1 cellular context compared by ENCODE assay signal in genomic region chr2:3635171-3636008, GRCh38.
TF ChIP-seq lines count a peak whose summit lies in the region.

No MANE protein-coding gene starts in this region.

TF ChIP-seq in WTC11, 78 proteins besides CTCF, POLR2A, EP300 and RAD21 (continued from another document):
- no peak for TF ChIP-seq ZNF281 (CRISPR knock-in tag; IDR thresholded peaks at IDR 0.05)
- TF ChIP-seq USF2 (CRISPR knock-in tag; IDR thresholded peaks at IDR 0.05) = no peak
- TF ChIP-seq, protein P1, sequence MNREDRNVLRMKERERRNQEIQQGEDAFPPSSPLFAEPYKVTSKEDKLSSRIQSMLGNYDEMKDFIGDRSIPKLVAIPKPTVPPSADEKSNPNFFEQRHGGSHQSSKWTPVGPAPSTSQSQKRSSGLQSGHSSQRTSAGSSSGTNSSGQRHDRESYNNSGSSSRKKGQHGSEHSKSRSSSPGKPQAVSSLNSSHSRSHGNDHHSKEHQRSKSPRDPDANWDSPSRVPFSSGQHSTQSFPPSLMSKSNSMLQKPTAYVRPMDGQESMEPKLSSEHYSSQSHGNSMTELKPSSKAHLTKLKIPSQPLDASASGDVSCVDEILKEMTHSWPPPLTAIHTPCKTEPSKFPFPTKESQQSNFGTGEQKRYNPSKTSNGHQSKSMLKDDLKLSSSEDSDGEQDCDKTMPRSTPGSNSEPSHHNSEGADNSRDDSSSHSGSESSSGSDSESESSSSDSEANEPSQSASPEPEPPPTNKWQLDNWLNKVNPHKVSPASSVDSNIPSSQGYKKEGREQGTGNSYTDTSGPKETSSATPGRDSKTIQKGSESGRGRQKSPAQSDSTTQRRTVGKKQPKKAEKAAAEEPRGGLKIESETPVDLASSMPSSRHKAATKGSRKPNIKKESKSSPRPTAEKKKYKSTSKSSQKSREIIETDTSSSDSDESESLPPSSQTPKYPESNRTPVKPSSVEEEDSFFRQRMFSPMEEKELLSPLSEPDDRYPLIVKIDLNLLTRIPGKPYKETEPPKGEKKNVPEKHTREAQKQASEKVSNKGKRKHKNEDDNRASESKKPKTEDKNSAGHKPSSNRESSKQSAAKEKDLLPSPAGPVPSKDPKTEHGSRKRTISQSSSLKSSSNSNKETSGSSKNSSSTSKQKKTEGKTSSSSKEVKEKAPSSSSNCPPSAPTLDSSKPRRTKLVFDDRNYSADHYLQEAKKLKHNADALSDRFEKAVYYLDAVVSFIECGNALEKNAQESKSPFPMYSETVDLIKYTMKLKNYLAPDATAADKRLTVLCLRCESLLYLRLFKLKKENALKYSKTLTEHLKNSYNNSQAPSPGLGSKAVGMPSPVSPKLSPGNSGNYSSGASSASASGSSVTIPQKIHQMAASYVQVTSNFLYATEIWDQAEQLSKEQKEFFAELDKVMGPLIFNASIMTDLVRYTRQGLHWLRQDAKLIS (CRISPR knock-in tag; IDR thresholded peaks at IDR 0.05; ENCODE audit: borderline replicate concordance) = no peak
- TF ChIP-seq NFYB (CRISPR knock-in tag; conservative IDR thresholded peaks at IDR 0.05; ENCODE audit: low read depth) = no peak
- TF ChIP-seq, protein P2, sequence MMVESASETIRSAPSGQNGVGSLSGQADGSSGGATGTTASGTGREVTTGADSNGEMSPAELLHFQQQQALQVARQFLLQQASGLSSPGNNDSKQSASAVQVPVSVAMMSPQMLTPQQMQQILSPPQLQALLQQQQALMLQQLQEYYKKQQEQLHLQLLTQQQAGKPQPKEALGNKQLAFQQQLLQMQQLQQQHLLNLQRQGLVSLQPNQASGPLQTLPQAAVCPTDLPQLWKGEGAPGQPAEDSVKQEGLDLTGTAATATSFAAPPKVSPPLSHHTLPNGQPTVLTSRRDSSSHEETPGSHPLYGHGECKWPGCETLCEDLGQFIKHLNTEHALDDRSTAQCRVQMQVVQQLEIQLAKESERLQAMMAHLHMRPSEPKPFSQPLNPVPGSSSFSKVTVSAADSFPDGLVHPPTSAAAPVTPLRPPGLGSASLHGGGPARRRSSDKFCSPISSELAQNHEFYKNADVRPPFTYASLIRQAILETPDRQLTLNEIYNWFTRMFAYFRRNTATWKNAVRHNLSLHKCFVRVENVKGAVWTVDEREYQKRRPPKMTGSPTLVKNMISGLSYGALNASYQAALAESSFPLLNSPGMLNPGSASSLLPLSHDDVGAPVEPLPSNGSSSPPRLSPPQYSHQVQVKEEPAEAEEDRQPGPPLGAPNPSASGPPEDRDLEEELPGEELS (CRISPR knock-in tag; IDR thresholded peaks at IDR 0.05) = no peak
